ENCODE assay signal across 7 cellular contexts in the genomic region with DNA sequence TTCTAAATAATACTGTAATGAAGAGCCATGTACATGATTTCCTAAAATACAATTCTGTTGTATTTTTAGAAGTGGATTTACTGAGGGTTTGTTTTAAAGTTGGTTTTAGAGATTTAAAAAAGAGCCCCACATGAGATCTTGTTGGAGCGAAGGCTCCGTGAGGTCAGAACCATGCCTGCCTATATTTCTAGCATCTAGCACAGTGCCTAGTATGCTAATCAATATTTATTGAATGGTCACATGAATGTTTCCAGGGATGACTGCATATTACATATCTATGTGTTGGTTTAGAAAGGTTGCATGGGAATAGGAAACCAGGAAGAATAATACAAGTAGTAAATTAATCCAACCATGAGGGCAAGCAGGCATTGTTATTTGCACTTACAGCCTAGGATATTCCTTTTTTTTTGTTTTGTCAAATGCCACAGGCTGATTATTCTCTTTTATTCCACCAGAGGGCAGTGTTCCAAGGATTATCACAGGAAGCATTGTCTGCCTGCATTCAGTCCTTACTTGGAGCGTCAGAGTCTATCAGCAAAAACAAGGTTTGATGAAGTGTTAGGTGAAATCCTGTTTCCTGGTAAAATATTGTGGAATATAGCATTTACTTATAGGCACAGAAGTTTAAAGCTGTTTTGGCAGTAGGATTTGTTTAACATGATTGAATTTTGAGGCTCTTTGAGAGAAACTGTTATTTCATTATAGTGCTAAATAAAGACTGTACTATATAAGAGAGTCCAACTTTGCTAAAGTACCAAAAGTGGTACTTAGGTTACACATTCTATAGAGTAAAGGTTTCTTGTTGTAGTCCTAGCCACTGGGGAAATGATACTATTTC. TPM values are rescaled to one million over a fixed set of nuclear protein-coding genes. Genes with fewer than 3 reads are reported as not detected.
DNase-seq lines count a peak whose midpoint lies in the region; ATAC-seq and TF ChIP-seq lines count a peak whose summit lies in the region.

No MANE protein-coding gene starts in this region.

- TF ChIP-seq CTCF in prostate gland (IDR thresholded peaks at IDR 0.05), result peak; percentile 73 to 84 (median 80)

- H3K27ac Mint-ChIP-seq in activated naive CD4-positive, alpha-beta T cell treated with anti-CD3 and anti-CD28 coated beads, Interleukin-2, amount 50 U/mL, for 72 hours, result peak overlapping the region in 1 of 2 donors; percentile 62

- 63% methylated on average over 3 of the region's 3 CpGs for WGBS in prostate gland

- POLR2A ChIA-PET in HEK293T (lab: Yijun Ruan, JAX), result no interaction called here

- H3K36me3 Mint-ChIP-seq in activated naive CD4-positive, alpha-beta T cell treated with anti-CD3 and anti-CD28 coated beads, Interleukin-2, amount 50 U/mL, for 72 hours, result peaks cover 0 to 16% of the 10 kb centered on the region in 2 donors

- no peaks in the 10 kb centered on the region for H3K27me3 ChIP-seq in prostate gland (replicated peaks; ENCODE audit: insufficient read depth)

- CTCF ChIA-PET in HEK293T (lab: Yijun Ruan, JAX), result no interaction called here

- H3K4me3 ChIP-seq in prostate gland, result no peak overlapping the region

- no peaks in the 10 kb centered on the region for H3K9me3 Mint-ChIP-seq in activated naive CD4-positive, alpha-beta T cell treated with anti-CD3 and anti-CD28 coated beads, Interleukin-2, amount 50 U/mL, for 72 hours

- intact Hi-C loops in prostate gland (cut with DNase I), result loop anchor here (2.0 kb wide), 1 partner anchor 649 kb away; no protein-coding TSS in a partner anchor

- DNase-seq in DMS79 treated with DMSO at 0.1 percent for 48 hours (lab: John Stamatoyannopoulos, UW) (peak; percentile 72), HEK293T (ENCODE audit: extremely low spot score) (peak; percentile 63), NCI-H510A (lab: John Stamatoyannopoulos, UW) (peak; percentile 8), glomerular visceral epithelial cell (ENCODE audit: extremely low spot score) (peak; percentile 75), prostate gland (ENCODE audit: low spot score) (peak; percentile 34)
- peak in 1 of 2 donors; percentile 27 for DNase-seq in activated naive CD4-positive, alpha-beta T cell treated with anti-CD3 and anti-CD28 coated beads, Interleukin-2, amount 50 U/mL, for 72 hours (ENCODE audit: low spot score in 2 of 2)

- H3K27ac ChIP-seq in prostate gland, result no peak overlapping the region

- H3K4me1 ChIP-seq in prostate gland (replicated peaks), result no peaks in the 10 kb centered on the region

- H3K36me3 ChIP-seq in prostate gland, result peaks cover 4 to 6% of the 10 kb centered on the region in 2 donors

- peak; percentile 56 to 73 for ATAC-seq in activated naive CD4-positive, alpha-beta T cell treated with anti-CD3 and anti-CD28 coated beads, Interleukin-2, amount 50 U/mL, for 72 hours
- no peak for ATAC-seq in GM18868 (IDR thresholded peaks at IDR 0.05; ENCODE audit: unreplicated experiment)

- H3K9me3 ChIP-seq in prostate gland, result no peaks in the 10 kb centered on the region

- TF ChIP-seq POLR2A in prostate gland (IDR thresholded peaks at IDR 0.05), result no peak

TF ChIP-seq in HEK293T, 16 proteins besides CTCF, POLR2A, EP300 and RAD21:
- peak; percentile 67 for TF ChIP-seq ZNF384 (IDR thresholded peaks at IDR 0.05)
- TF ChIP-seq, protein P1, sequence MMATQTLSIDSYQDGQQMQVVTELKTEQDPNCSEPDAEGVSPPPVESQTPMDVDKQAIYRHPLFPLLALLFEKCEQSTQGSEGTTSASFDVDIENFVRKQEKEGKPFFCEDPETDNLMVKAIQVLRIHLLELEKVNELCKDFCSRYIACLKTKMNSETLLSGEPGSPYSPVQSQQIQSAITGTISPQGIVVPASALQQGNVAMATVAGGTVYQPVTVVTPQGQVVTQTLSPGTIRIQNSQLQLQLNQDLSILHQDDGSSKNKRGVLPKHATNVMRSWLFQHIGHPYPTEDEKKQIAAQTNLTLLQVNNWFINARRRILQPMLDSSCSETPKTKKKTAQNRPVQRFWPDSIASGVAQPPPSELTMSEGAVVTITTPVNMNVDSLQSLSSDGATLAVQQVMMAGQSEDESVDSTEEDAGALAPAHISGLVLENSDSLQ (IDR thresholded peaks at IDR 0.05), result no peak
- TF ChIP-seq FOXM1 (IDR thresholded peaks at IDR 0.05; ENCODE audit: borderline replicate concordance), result no peak

RNA-seq across cellular contexts. Expression of gene COG3, which starts 46.8 kb away (rescaled TPM):
- total RNA-seq in activated naive CD4-positive, alpha-beta T cell treated with anti-CD3 and anti-CD28 coated beads, Interleukin-2, amount 50 U/mL, for 72 hours, result 10 to 100 TPM; 18.6 to 20.6 TPM
- 10 to 100 TPM; 37.7 to 76.0 TPM for total RNA-seq in prostate gland
